In genomic region chr20:37314099-37314498, GRCh38 we compare ENCODE assay signal across 13 cellular contexts. TPM values are rescaled to one million over a fixed set of nuclear protein-coding genes. Genes with fewer than 3 reads are reported as not detected.
A peak's percentile ranks its signal among the peaks of the same experiment; 100 is the strongest.
DNase-seq lines count a peak whose midpoint lies in the region; ATAC-seq and TF ChIP-seq lines count a peak whose summit lies in the region.
"Had no signal": no experiment of that assay in that cellular context is flagged by ENCODE, and none has a peak within 500 bp of the region (broad histone marks: within the 10 kb centered on the region; RNA-seq: fewer than 3 reads in every experiment).

No MANE protein-coding gene starts in this region.

- intact Hi-C loops in esophagus muscularis mucosa (cut with DNase I) (no loop called here), aorta (cut with DNase I) (no loop called here)

- 83% methylated on average over 3 of the region's 4 CpGs for WGBS in esophagus muscularis mucosa
- WGBS in neuronal stem cell (ENCODE audit: extremely low coverage in 2 of 2, insufficient read length in 2 of 2, insufficient replicate concordance in 1 of 2), 2 donors = no CpG with 5 or more reads among the region's 4 CpGs
- 75 to 85% methylated on average over 4 of the region's 4 CpGs for WGBS in aorta, 2 donors

- no peak for TF ChIP-seq POLR2A in esophagus muscularis mucosa (IDR thresholded peaks at IDR 0.05; ENCODE audit: low read depth)

- no peak for TF ChIP-seq CTCF in esophagus muscularis mucosa (IDR thresholded peaks at IDR 0.05)

- peaks cover 28% of the 10 kb centered on the region for H3K36me3 Mint-ChIP-seq in stimulated activated naive CD8-positive, alpha-beta T cell treated with anti-CD3 and anti-CD28 coated beads, Interleukin-15, Interleukin-2, amounts not matched to agents 100 ng/mL and 50 ng/mL, for 24 hours (ENCODE audit: low read depth)

- H3K27ac Mint-ChIP-seq in stimulated activated naive CD8-positive, alpha-beta T cell treated with anti-CD3 and anti-CD28 coated beads, Interleukin-15, Interleukin-2, amounts not matched to agents 100 ng/mL and 50 ng/mL, for 24 hours = peak overlapping the region; percentile 22

- no peaks in the 10 kb centered on the region for H3K9me3 Mint-ChIP-seq in stimulated activated naive CD8-positive, alpha-beta T cell treated with anti-CD3 and anti-CD28 coated beads, Interleukin-15, Interleukin-2, amounts not matched to agents 100 ng/mL and 50 ng/mL, for 24 hours

- peak overlapping the region; percentile 1 for H2BK120ac ChIP-seq in neuronal stem cell (ENCODE audit: low read depth, low read length)

- H3K79me1 ChIP-seq in neuronal stem cell (ENCODE audit: low read depth, low read length) = peaks cover 7% of the 10 kb centered on the region

- H3K27me3 ChIP-seq in esophagus muscularis mucosa (no peaks in the 10 kb centered on the region), neuronal stem cell (ENCODE audit: control insufficient read depth in 3 of 3, insufficient read depth in 3 of 3, low read depth in 1 of 3, low read length in 3 of 3) (no peaks in the 10 kb centered on the region), aorta (ENCODE audit: control insufficient read depth in 1 of 2, insufficient read depth in 2 of 2, low read length in 1 of 2) (no peaks in the 10 kb centered on the region)

- peak overlapping the region; percentile 79 to 87 (median 84) for H3K27ac ChIP-seq in esophagus muscularis mucosa (replicated peaks in 1 of 4)
- H3K27ac ChIP-seq in neuronal stem cell (replicated peaks; ENCODE audit: low read length) = no peak overlapping the region
- peak overlapping the region; percentile 38 to 97 for H3K27ac ChIP-seq in aorta (ENCODE audit: low read depth in 1 of 2, low read length in 2 of 2)

- DNase-seq in stimulated activated naive CD8-positive, alpha-beta T cell treated with anti-CD3 and anti-CD28 coated beads, Interleukin-15, Interleukin-2, amounts not matched to agents 100 U/mL and 50 U/mL, for 24 hours = no peak
- DNase-seq in esophagus muscularis mucosa (ENCODE audit: extremely low spot score) (no peak), neuronal stem cell (ENCODE audit: low spot score) (no peak), aorta (peak in 1 of 2 donors; percentile 53), GF-D8 (lab: John Stamatoyannopoulos, UW) (no peak)
- DNase-seq: activated CD4-positive, alpha-beta T cell treated with anti-CD3 and anti-CD28 coated beads, Interleukin-2, amount 50 U/mL, for 48 hours; cerebellar nuclear complex; MV-4-11; OCI-M1 had no signal

- H3K9ac ChIP-seq in neuronal stem cell (ENCODE audit: low read depth, low read length, poor library complexity) = no peak overlapping the region

- no peaks in the 10 kb centered on the region for H3K27me3 Mint-ChIP-seq in stimulated activated naive CD8-positive, alpha-beta T cell treated with anti-CD3 and anti-CD28 coated beads, Interleukin-15, Interleukin-2, amounts not matched to agents 100 ng/mL and 50 ng/mL, for 24 hours

- H3K36me3 ChIP-seq in esophagus muscularis mucosa = peaks cover 4 to 53% (median 43%) of the 10 kb centered on the region in 4 donors
- peaks cover 7 to 81% of the 10 kb centered on the region in 2 donors for H3K36me3 ChIP-seq in neuronal stem cell (replicated peaks in 1 of 2; ENCODE audit: control insufficient read depth in 2 of 2, insufficient read depth in 2 of 2, low read length in 2 of 2)
- peaks cover 0 to 3% of the 10 kb centered on the region in 2 donors for H3K36me3 ChIP-seq in aorta (ENCODE audit: control insufficient read depth in 1 of 2, insufficient read depth in 2 of 2, low read length in 1 of 2)

- no peak for TF ChIP-seq EP300 in esophagus muscularis mucosa (IDR thresholded peaks at IDR 0.05)

- H4K8ac ChIP-seq in neuronal stem cell (ENCODE audit: low read depth, low read length) = no peak overlapping the region

- no peak overlapping the region for H2BK15ac ChIP-seq in neuronal stem cell (ENCODE audit: low read length)

- H3K18ac ChIP-seq in neuronal stem cell (ENCODE audit: low read length) = peak overlapping the region; percentile 2

- no peak overlapping the region for H3K4me2 ChIP-seq in neuronal stem cell (ENCODE audit: insufficient read depth, low read length, poor library complexity, severe bottlenecking)

- H3K9me3 ChIP-seq in esophagus muscularis mucosa (no peaks in the 10 kb centered on the region), neuronal stem cell (replicated peaks in 1 of 2; ENCODE audit: control insufficient read depth in 2 of 2, insufficient read depth in 1 of 2, low read depth in 1 of 2, low read length in 2 of 2) (no peaks in the 10 kb centered on the region), aorta (ENCODE audit: control insufficient read depth, low read length) (no peaks in the 10 kb centered on the region)

- peak overlapping the region; percentile 16 for H2AK5ac ChIP-seq in neuronal stem cell (ENCODE audit: low read depth, low read length)

- no peak overlapping the region for H2AFZ ChIP-seq in neuronal stem cell (ENCODE audit: low read length)

- peak overlapping the region; percentile 0 for H2BK12ac ChIP-seq in neuronal stem cell (ENCODE audit: low read length)

- no peak overlapping the region for H3K4me3 Mint-ChIP-seq in stimulated activated naive CD8-positive, alpha-beta T cell treated with anti-CD3 and anti-CD28 coated beads, Interleukin-15, Interleukin-2, amounts not matched to agents 100 ng/mL and 50 ng/mL, for 24 hours

- peak overlapping the region; percentile 1 for H3K14ac ChIP-seq in neuronal stem cell (ENCODE audit: low read length)

- no peak overlapping the region for H3K4ac ChIP-seq in neuronal stem cell (ENCODE audit: low read length)

- peaks cover 41% of the 10 kb centered on the region for H3K4me1 Mint-ChIP-seq in stimulated activated naive CD8-positive, alpha-beta T cell treated with anti-CD3 and anti-CD28 coated beads, Interleukin-15, Interleukin-2, amounts not matched to agents 100 ng/mL and 50 ng/mL, for 24 hours (ENCODE audit: low read depth)

- ATAC-seq in stimulated activated naive CD8-positive, alpha-beta T cell treated with anti-CD3 and anti-CD28 coated beads, Interleukin-15, Interleukin-2, amounts not matched to agents 100 U/mL and 50 U/mL, for 24 hours = no peak
- ATAC-seq in aorta (ENCODE audit: low FRiP score) = no peak
- ATAC-seq in HG02840 (IDR thresholded peaks at IDR 0.05; ENCODE audit: low FRiP score, unreplicated experiment) = no peak
- ATAC-seq in GM21390 (IDR thresholded peaks at IDR 0.05; ENCODE audit: unreplicated experiment) = no peak

- no peak overlapping the region for H4K91ac ChIP-seq in neuronal stem cell (ENCODE audit: low read depth, low read length, poor library complexity)

- no peak overlapping the region for H2BK5ac ChIP-seq in neuronal stem cell (ENCODE audit: low read length)

- no peak overlapping the region for H3K23ac ChIP-seq in neuronal stem cell (ENCODE audit: low read depth, low read length, poor library complexity)

- H3K4me3 ChIP-seq in esophagus muscularis mucosa (no peak overlapping the region), neuronal stem cell (ENCODE audit: low read length in 2 of 2) (no peak overlapping the region), aorta (ENCODE audit: low read length in 2 of 2) (no peak overlapping the region)

- peaks cover 33 to 78% (median 53%) of the 10 kb centered on the region in 4 donors for H3K4me1 ChIP-seq in esophagus muscularis mucosa
- peaks cover 2 to 35% of the 10 kb centered on the region in 2 donors for H3K4me1 ChIP-seq in neuronal stem cell (ENCODE audit: control insufficient read depth in 2 of 2, insufficient read depth in 1 of 2, low read depth in 1 of 2, low read length in 2 of 2)
- H3K4me1 ChIP-seq in aorta (ENCODE audit: control insufficient read depth in 1 of 2, insufficient read depth in 2 of 2, low read length in 2 of 2) = no peaks in the 10 kb centered on the region

RNA-seq across cellular contexts. Expression of gene MANBAL, which starts 24.6 kb away (rescaled TPM):
- total RNA-seq in esophagus muscularis mucosa (10 to 100 TPM; 38.3 to 56.3 (median 47.3) TPM), aorta (10 to 100 TPM; 47.1 to 59.3 TPM)
- polyA plus RNA-seq in neuronal stem cell (2013, experiment 1 of 2) = 66.5 TPM
- polyA plus RNA-seq in neuronal stem cell (2013, experiment 2 of 2) = 66.4 TPM
- 10 to 100 TPM; 61.1 to 86.8 TPM for polyA plus RNA-seq in aorta

RNA-seq across cellular contexts. Expression of gene SRC, which starts 31.8 kb away (rescaled TPM):
- total RNA-seq in esophagus muscularis mucosa (10 to 100 TPM; 27.5 to 52.2 (median 42.3) TPM), aorta (10 to 100 TPM; 51.3 to 72.4 TPM)
- polyA plus RNA-seq in neuronal stem cell (2013, experiment 1 of 2) = 32.2 TPM
- polyA plus RNA-seq in neuronal stem cell (2013, experiment 2 of 2) = 33.5 TPM
- polyA plus RNA-seq in aorta = 10 to 100 TPM; 16.7 to 31.1 TPM

RNA-seq across cellular contexts. Expression of gene GHRH, which starts 52.5 kb away (rescaled TPM):
- not detected for total RNA-seq in esophagus muscularis mucosa
- 0.96 TPM for polyA plus RNA-seq in neuronal stem cell (2013, experiment 1 of 2)
- polyA plus RNA-seq in neuronal stem cell (2013, experiment 2 of 2) = 1.8 TPM
- not detected for total RNA-seq in aorta
- not detected for polyA plus RNA-seq in aorta
- polyA plus RNA-seq: BJ had no signal
